Comparison of ENCODE assay signal across 6 cellular contexts in genomic region chr9:18877984-18878383, GRCh38.
"Had no signal": no experiment of that assay in that cellular context is flagged by ENCODE, and none has a peak within 500 bp of the region (broad histone marks: within the 10 kb centered on the region; RNA-seq: fewer than 3 reads in every experiment).

No MANE protein-coding gene starts in this region.

- ATAC-seq: HepG2, K562 had no signal

- H3K4me3 ChIP-seq: K562 had no signal

- H3K27ac ChIP-seq: HL-60 had no signal

- DNase-seq: IMR-90, KBM-7, KG1 had no signal
